ENCODE assay signal across 10 cellular contexts in the genomic region with DNA sequence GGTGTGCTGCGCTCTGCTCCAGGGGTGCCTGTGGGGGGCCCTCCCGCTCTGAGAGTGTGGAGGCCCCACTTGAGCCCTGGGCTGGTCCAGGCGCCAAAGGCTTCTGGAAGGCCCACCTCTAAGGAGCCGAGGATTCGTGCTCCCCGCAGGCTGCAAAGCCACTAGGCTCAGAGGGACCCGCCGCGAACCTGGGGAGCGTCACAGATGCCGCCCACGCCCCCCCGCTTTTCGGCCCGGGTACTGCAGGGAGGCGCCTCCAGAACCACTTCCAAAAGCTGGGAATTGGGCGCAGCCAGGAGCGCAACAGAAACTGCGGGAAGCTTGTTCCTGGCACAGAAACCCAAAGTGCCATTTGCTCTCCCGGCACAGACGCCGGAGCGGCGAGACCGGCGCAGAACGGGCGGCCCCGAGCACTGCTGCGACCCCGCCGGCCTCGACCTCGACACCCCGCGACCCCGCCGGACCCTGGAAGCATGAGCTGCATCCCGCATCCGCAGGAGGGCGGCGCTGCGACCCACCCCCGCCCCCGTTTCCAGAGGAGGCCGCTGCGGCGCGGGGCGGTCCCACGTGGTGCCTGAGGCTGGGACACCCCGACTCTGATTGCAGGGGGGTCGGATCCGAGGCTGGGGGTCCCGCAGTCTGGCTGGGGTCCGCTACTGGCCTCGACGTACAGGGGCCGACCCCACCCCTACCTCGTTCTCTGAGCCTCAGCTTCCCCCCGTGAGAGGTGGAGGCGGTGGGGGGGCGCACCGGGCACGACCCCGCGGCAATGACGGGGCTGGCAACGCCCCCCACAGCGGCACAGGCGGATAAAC. TPM values are rescaled to one million over a fixed set of nuclear protein-coding genes. Genes with fewer than 3 reads are reported as not detected.
DNase-seq lines count a peak whose midpoint lies in the region; ATAC-seq and TF ChIP-seq lines count a peak whose summit lies in the region.
"Had no signal": no experiment of that assay in that cellular context is flagged by ENCODE, and none has a peak within 500 bp of the region (broad histone marks: within the 10 kb centered on the region; RNA-seq: fewer than 3 reads in every experiment).

No MANE protein-coding gene starts in this region.

- peaks cover 31 to 39% of the 10 kb centered on the region in 2 donors for H3K27me3 Mint-ChIP-seq in natural killer cell treated with Interleukin-12 subunit alpha and Interleukin-12 subunit beta and Interleukin-15 and Interleukin-18, amount 100 ng/mL, for 72 hours
- H3K27me3 Mint-ChIP-seq in endothelial cell (ENCODE audit: unreplicated experiment): peaks cover 24% of the 10 kb centered on the region

- peak overlapping the region; percentile 66 for H3K4me3 ChIP-seq in Karpas-422 (ENCODE audit: low read length)
- H3K4me3 ChIP-seq in ectodermal cell (ENCODE audit: insufficient read depth, low read depth, low read length): peak overlapping the region; percentile 11
- no peak overlapping the region for H3K4me3 ChIP-seq in osteoblast (ENCODE audit: insufficient read depth, low read length)

- no peaks in the 10 kb centered on the region for H3K9me3 Mint-ChIP-seq in natural killer cell treated with Interleukin-12 subunit alpha and Interleukin-12 subunit beta and Interleukin-15 and Interleukin-18, amount 100 ng/mL, for 72 hours
- no peaks in the 10 kb centered on the region for H3K9me3 Mint-ChIP-seq in endothelial cell (ENCODE audit: unreplicated experiment)
- H3K9me3 Mint-ChIP-seq: activated naive CD4-positive, alpha-beta T cell treated with anti-CD3 and anti-CD28 coated beads, Interleukin-2, amount 50 U/mL, for 72 hours had no signal

- H3K9ac ChIP-seq in Karpas-422 (ENCODE audit: low read length): peak overlapping the region; percentile 70

- H3K9me2 ChIP-seq in Karpas-422 (replicated peaks; ENCODE audit: insufficient read depth, low read length): no peaks in the 10 kb centered on the region

- no peaks in the 10 kb centered on the region for H3K36me3 Mint-ChIP-seq in natural killer cell treated with Interleukin-12 subunit alpha and Interleukin-12 subunit beta and Interleukin-15 and Interleukin-18, amount 100 ng/mL, for 72 hours
- H3K36me3 Mint-ChIP-seq in endothelial cell (ENCODE audit: low read depth, unreplicated experiment): no peaks in the 10 kb centered on the region
- H3K36me3 Mint-ChIP-seq: activated naive CD4-positive, alpha-beta T cell treated with anti-CD3 and anti-CD28 coated beads, Interleukin-2, amount 50 U/mL, for 72 hours had no signal

- H3K4me1 Mint-ChIP-seq in natural killer cell treated with Interleukin-12 subunit alpha and Interleukin-12 subunit beta and Interleukin-15 and Interleukin-18, amount 100 ng/mL, for 72 hours (ENCODE audit: low read depth in 2 of 2): peaks cover 7 to 15% of the 10 kb centered on the region in 2 donors
- peaks cover 4% of the 10 kb centered on the region for H3K4me1 Mint-ChIP-seq in endothelial cell (ENCODE audit: unreplicated experiment)

- peak; percentile 20 for DNase-seq in DMS79 (lab: John Stamatoyannopoulos, UW)
- DNase-seq in Karpas-422: peak; percentile 61
- peak; percentile 88 for DNase-seq in osteoblast (ENCODE audit: insufficient read length, low spot score, missing footprints)
- no peak for DNase-seq in natural killer cell treated with Interleukin-12 subunit alpha and Interleukin-12 subunit beta and Interleukin-15 and Interleukin-18, amount 100 ng/mL, for 72 hours (ENCODE audit: low spot score)
- no peak for DNase-seq in endothelial cell (ENCODE audit: low spot score)
- DNase-seq: NCI-H146; stimulated activated CD4-positive, alpha-beta T cell treated with anti-CD3 and anti-CD28 coated beads, Interleukin-4, amount 100 ng/mL, for 1 hour had no signal

- H3K4me2 ChIP-seq in Karpas-422 (ENCODE audit: low read depth, low read length, poor library complexity, severe bottlenecking) (peak overlapping the region; percentile 86), osteoblast (ENCODE audit: insufficient read depth, low read length) (no peak overlapping the region)

- H3K27ac ChIP-seq in Karpas-422 (ENCODE audit: low read length): peak overlapping the region; percentile 93
- H3K27ac ChIP-seq in ectodermal cell (ENCODE audit: insufficient read depth, low read depth, low read length, poor library complexity, severe bottlenecking): no peak overlapping the region
- no peak overlapping the region for H3K27ac ChIP-seq in osteoblast (ENCODE audit: low read depth, low read length)

- ATAC-seq in natural killer cell treated with Interleukin-12 subunit alpha and Interleukin-12 subunit beta and Interleukin-15 and Interleukin-18, amount 100 ng/mL, for 72 hours: no peak
- no peak for ATAC-seq in GM18907 (IDR thresholded peaks at IDR 0.05; ENCODE audit: unreplicated experiment)
- ATAC-seq: activated naive CD4-positive, alpha-beta T cell treated with anti-CD3 and anti-CD28 coated beads, Interleukin-2, amount 50 U/mL, for 72 hours had no signal

- TF ChIP-seq CTCF in osteoblast (IDR thresholded peaks at IDR 0.05; ENCODE audit: extremely low read depth, low read depth, low read length) (no peak), endothelial cell (IDR thresholded peaks at IDR 0.05; ENCODE audit: unreplicated experiment) (no peak)

- H3K79me2 ChIP-seq in Karpas-422 (ENCODE audit: low read length) (no peaks in the 10 kb centered on the region), osteoblast (ENCODE audit: insufficient read depth, low read length) (no peaks in the 10 kb centered on the region)

- H3K27me3 ChIP-seq in Karpas-422 (ENCODE audit: low read length): no peaks in the 10 kb centered on the region
- peaks cover 69% of the 10 kb centered on the region for H3K27me3 ChIP-seq in ectodermal cell (ENCODE audit: control insufficient read depth, insufficient read depth, low read length, poor library complexity, severe bottlenecking)
- H3K27me3 ChIP-seq in osteoblast (ENCODE audit: insufficient read depth, low read length): peaks cover 60% of the 10 kb centered on the region

- 12 to 15% methylated on average over 71 of the region's 71 CpGs for WGBS in ectodermal cell, 2 experiments

- H3K4me3 Mint-ChIP-seq in natural killer cell treated with Interleukin-12 subunit alpha and Interleukin-12 subunit beta and Interleukin-15 and Interleukin-18, amount 100 ng/mL, for 72 hours: no peak overlapping the region
- H3K4me3 Mint-ChIP-seq in endothelial cell (ENCODE audit: unreplicated experiment): no peak overlapping the region

- H4K20me1 ChIP-seq in Karpas-422 (ENCODE audit: insufficient read depth, low read depth, low read length): no peaks in the 10 kb centered on the region
- no peaks in the 10 kb centered on the region for H4K20me1 ChIP-seq in osteoblast (ENCODE audit: insufficient read depth, low read length)

- H3K36me3 ChIP-seq in Karpas-422 (ENCODE audit: insufficient read depth, low read length): no peaks in the 10 kb centered on the region
- H3K36me3 ChIP-seq in ectodermal cell (ENCODE audit: control insufficient read depth, insufficient read depth, low read length): no peaks in the 10 kb centered on the region
- no peaks in the 10 kb centered on the region for H3K36me3 ChIP-seq in osteoblast (ENCODE audit: insufficient read depth, low read length)

- H3K9me3 ChIP-seq in Karpas-422 (ENCODE audit: low read length): no peaks in the 10 kb centered on the region
- H3K9me3 ChIP-seq in ectodermal cell (ENCODE audit: control insufficient read depth, low read length): no peaks in the 10 kb centered on the region
- no peaks in the 10 kb centered on the region for H3K9me3 ChIP-seq in osteoblast (ENCODE audit: low read depth, low read length)

- H3K4me1 ChIP-seq in Karpas-422 (ENCODE audit: low read length) (peaks cover 73% of the 10 kb centered on the region), ectodermal cell (ENCODE audit: control insufficient read depth, insufficient read depth, low read length) (peaks cover 28% of the 10 kb centered on the region), osteoblast (ENCODE audit: insufficient read depth, low read length) (no peaks in the 10 kb centered on the region)

- H3K27ac Mint-ChIP-seq in natural killer cell treated with Interleukin-12 subunit alpha and Interleukin-12 subunit beta and Interleukin-15 and Interleukin-18, amount 100 ng/mL, for 72 hours: no peak overlapping the region
- no peak overlapping the region for H3K27ac Mint-ChIP-seq in endothelial cell (ENCODE audit: unreplicated experiment)
- H3K27ac Mint-ChIP-seq: activated naive CD4-positive, alpha-beta T cell treated with anti-CD3 and anti-CD28 coated beads, Interleukin-2, amount 50 U/mL, for 72 hours had no signal

- H2AFZ ChIP-seq in Karpas-422 (ENCODE audit: low read length) (peak overlapping the region; percentile 15), osteoblast (ENCODE audit: low read length) (no peak overlapping the region)

RNA-seq across cellular contexts. Expression of a gene that starts 30.8 kb away (rescaled TPM):
- 0.40 and 3.1 TPM in 2 replicates for total RNA-seq in Karpas-422 (2014; rRNA removed; shearing (Covaris generic); ENCODE audit: low replicate concordance)
- 0.39 TPM for polyA plus RNA-seq in ectodermal cell (2013, experiment 1 of 4)
- polyA plus RNA-seq in ectodermal cell (2013, experiment 2 of 4): not detected
- 0.43 TPM for polyA plus RNA-seq in ectodermal cell (2013, experiment 3 of 4)
- polyA plus RNA-seq in ectodermal cell (2013, experiment 4 of 4): 0.41 TPM
- total RNA-seq in osteoblast (not detected in 2 replicates), endothelial cell (ENCODE audit: unreplicated experiment) (0.46 TPM)
- total RNA-seq in natural killer cell treated with Interleukin-12 subunit alpha and Interleukin-12 subunit beta and Interleukin-15 and Interleukin-18, amount 100 ng/mL, for 72 hours: not detected

Comparison
In these comparisons a context has a peak if more than half of its experiments do, and no peak if none do; other contexts are left out.
1. DNase-seq: peak in DMS79 (single experiment), Karpas-422 (single experiment) and osteoblast (single experiment); none in natural killer cell treated with Interleukin-12 subunit alpha and Interleukin-12 subunit beta and Interleukin-15 and Interleukin-18, amount 100 ng/mL, for 72 hours (single experiment) and endothelial cell (single experiment).